Comparison of ENCODE assay signal across 8 cellular contexts in the genomic region with DNA sequence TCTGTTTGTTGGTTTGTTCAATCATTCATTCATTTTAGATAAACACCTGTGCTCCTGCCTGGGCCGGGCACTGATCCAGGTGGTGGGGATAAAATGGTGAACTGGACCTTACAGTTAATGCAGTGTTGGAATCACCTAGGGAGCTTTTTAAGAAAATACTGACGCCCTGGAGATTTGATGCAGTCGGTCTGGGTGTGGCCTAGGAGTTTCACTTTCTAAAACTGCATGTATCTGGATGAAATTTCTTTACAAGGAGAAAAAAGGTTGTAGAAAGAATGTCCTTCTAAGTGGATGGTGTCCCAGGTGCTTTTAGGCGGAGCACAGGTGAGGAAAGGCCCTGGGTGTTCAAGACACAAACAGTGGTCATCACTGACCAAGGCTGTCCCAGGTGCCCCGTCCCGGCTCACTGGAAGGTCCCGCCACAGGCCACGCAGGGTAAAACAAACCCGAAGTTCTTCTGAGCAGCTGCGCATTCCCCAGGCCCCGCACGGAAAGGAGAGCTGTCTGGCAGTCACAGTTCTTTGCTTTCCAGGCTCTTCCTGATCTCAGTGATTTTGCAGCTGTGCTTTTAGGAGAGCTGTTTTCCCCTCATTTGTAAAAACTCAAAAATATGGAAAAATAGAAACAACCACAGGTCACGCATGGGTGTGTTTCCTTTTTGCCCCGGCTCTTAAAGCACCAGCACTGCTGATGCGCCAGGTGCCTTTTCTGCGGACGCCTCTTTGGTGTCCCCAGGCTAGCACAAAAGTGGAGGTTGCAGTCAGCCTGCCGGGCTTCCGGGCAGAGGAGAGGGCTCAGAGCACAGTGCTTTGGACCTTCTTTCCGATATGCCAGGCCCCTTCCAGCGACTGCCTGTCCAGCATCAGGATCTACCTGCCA.
A peak's percentile ranks its signal among the peaks of the same experiment; 100 is the strongest.
DNase-seq lines count a peak whose midpoint lies in the region; ATAC-seq and TF ChIP-seq lines count a peak whose summit lies in the region.

No MANE protein-coding gene starts in this region.

- TF ChIP-seq CTCF in GM13976 (IDR thresholded peaks at IDR 0.05; ENCODE audit: borderline replicate concordance, control extremely low read depth, extremely low read depth, insufficient read depth, missing control alignments) (no peak), OCI-LY3 (IDR thresholded peaks at IDR 0.05; ENCODE audit: low read depth, low read length) (no peak)

- peaks cover 6% of the 10 kb centered on the region; the same call in 1 of the 2 replicates for H3K9me3 ChIP-seq in OCI-LY3 (ENCODE audit: insufficient read depth, low read length)

- POLR2A ChIA-PET in activated CD4-positive, alpha-beta memory T cell treated with anti-CD3 and anti-CD28 coated beads, Interleukin-2, amount 10 ng/mL, durations not matched to agents 7 days and 5 days (lab: Charles Lee): no interaction called here

- CTCF ChIA-PET in activated CD4-positive, alpha-beta memory T cell treated with anti-CD3 and anti-CD28 coated beads, Interleukin-2, amount 10 ng/mL, durations not matched to agents 7 days and 5 days (lab: Charles Lee): no interaction called here

- H3K9ac ChIP-seq in OCI-LY3 (ENCODE audit: low read length): no peak overlapping the region

- in situ Hi-C loops in GM13976 (cut with MboI; ENCODE audit: low sequenced_read_pairs, unreplicated experiment): no loop called here

- ATAC-seq in GM21737 (IDR thresholded peaks at IDR 0.05; ENCODE audit: unreplicated experiment): peak; percentile 51
- peak; percentile 74 to 76 for ATAC-seq in naive B cell (ENCODE audit: low read depth in 2 of 2)
- ATAC-seq in HG03469 (IDR thresholded peaks at IDR 0.05; ENCODE audit: unreplicated experiment): no peak

- H4K20me1 ChIP-seq in OCI-LY3 (ENCODE audit: insufficient read depth, low read length): peaks cover 5% of the 10 kb centered on the region

- H3K4me1 ChIP-seq in OCI-LY3 (ENCODE audit: low read length): peaks cover 55% of the 10 kb centered on the region

- DNase-seq in GM13976 (ENCODE audit: low spot score) (peak; percentile 82), naive B cell (peak; percentile 61), HuH-7.5 (ENCODE audit: low spot score) (no peak)
- no peak for DNase-seq in activated CD4-positive, alpha-beta memory T cell treated with anti-CD3 and anti-CD28 coated beads, Interleukin-2, amount 10 ng/mL, durations not matched to agents 7 days and 5 days
- DNase-seq in activated T-cell treated with anti-CD3 and anti-CD28 coated beads, Interleukin-2, amount 50 U/mL, for 48 hours: no peak

- H3K27ac Mint-ChIP-seq in naive B cell: peak overlapping the region; percentile 97 to 99 (median 98)
- no peak overlapping the region for H3K27ac Mint-ChIP-seq in activated CD4-positive, alpha-beta memory T cell treated with anti-CD3 and anti-CD28 coated beads, Interleukin-2, amount 10 ng/mL, durations not matched to agents 7 days and 5 days

- peaks cover 4% of the 10 kb centered on the region for H3K36me3 ChIP-seq in OCI-LY3 (replicated peaks; ENCODE audit: low read depth, low read length)

- peak overlapping the region; percentile 68 for H3K4me2 ChIP-seq in OCI-LY3 (ENCODE audit: low read length)

- H2AFZ ChIP-seq in OCI-LY3 (ENCODE audit: low read depth, low read length): no peak overlapping the region

- peaks cover 51 to 71% (median 61%) of the 10 kb centered on the region in 3 donors for H3K4me1 Mint-ChIP-seq in naive B cell
- peaks cover 30% of the 10 kb centered on the region for H3K4me1 Mint-ChIP-seq in activated CD4-positive, alpha-beta memory T cell treated with anti-CD3 and anti-CD28 coated beads, Interleukin-2, amount 10 ng/mL, durations not matched to agents 7 days and 5 days

- no peaks in the 10 kb centered on the region for H3K27me3 Mint-ChIP-seq in naive B cell
- no peaks in the 10 kb centered on the region for H3K27me3 Mint-ChIP-seq in activated CD4-positive, alpha-beta memory T cell treated with anti-CD3 and anti-CD28 coated beads, Interleukin-2, amount 10 ng/mL, durations not matched to agents 7 days and 5 days

- H3K27ac ChIP-seq in OCI-LY3 (ENCODE audit: low read length): no peak overlapping the region

- peaks cover 0 to 13% of the 10 kb centered on the region in 2 donors for H3K36me3 Mint-ChIP-seq in naive B cell
- no peaks in the 10 kb centered on the region for H3K36me3 Mint-ChIP-seq in activated CD4-positive, alpha-beta memory T cell treated with anti-CD3 and anti-CD28 coated beads, Interleukin-2, amount 10 ng/mL, durations not matched to agents 7 days and 5 days (ENCODE audit: low read depth)

- peaks cover 19% of the 10 kb centered on the region for H3K27me3 ChIP-seq in OCI-LY3 (ENCODE audit: low read depth, low read length)

- H3K4me3 Mint-ChIP-seq in naive B cell: peak overlapping the region; percentile 83 to 98 (median 92)
- H3K4me3 Mint-ChIP-seq in activated CD4-positive, alpha-beta memory T cell treated with anti-CD3 and anti-CD28 coated beads, Interleukin-2, amount 10 ng/mL, durations not matched to agents 7 days and 5 days: no peak overlapping the region

- H3K4me3 ChIP-seq in OCI-LY3 (ENCODE audit: low read length): peak overlapping the region; percentile 42

- peaks cover 0 to 13% (median 10%) of the 10 kb centered on the region in 7 donors for H3K9me3 Mint-ChIP-seq in naive B cell
- H3K9me3 Mint-ChIP-seq in activated CD4-positive, alpha-beta memory T cell treated with anti-CD3 and anti-CD28 coated beads, Interleukin-2, amount 10 ng/mL, durations not matched to agents 7 days and 5 days: no peaks in the 10 kb centered on the region

- H3K79me2 ChIP-seq in OCI-LY3 (ENCODE audit: low read length): no peaks in the 10 kb centered on the region

Comparison
In these comparisons a context has a peak if more than half of its experiments do, and no peak if none do; other contexts are left out.
1. DNase-seq: peak in GM13976 (single experiment) and naive B cell (single experiment); none in activated CD4-positive, alpha-beta memory T cell treated with anti-CD3 and anti-CD28 coated beads, Interleukin-2, amount 10 ng/mL, durations not matched to agents 7 days and 5 days (single experiment), activated T-cell treated with anti-CD3 and anti-CD28 coated beads, Interleukin-2, amount 50 U/mL, for 48 hours (0 of 2) and HuH-7.5 (single experiment).